In genomic region chr1:44730741-44731512, GRCh38 we compare ENCODE assay signal across 8 cellular contexts. TPM values are rescaled to one million over a fixed set of nuclear protein-coding genes. Genes with fewer than 3 reads are reported as not detected.
DNase-seq lines count a peak whose midpoint lies in the region; ATAC-seq and TF ChIP-seq lines count a peak whose summit lies in the region.

RNU5D-1 (minus strand) TSS chr1:44731170.

- DNase-seq in DMS53 treated with DMSO at 0.1 percent for 48 hours (lab: John Stamatoyannopoulos, UW; ENCODE audit: unreplicated experiment) (peak; percentile 97), OCI-M2 (lab: John Stamatoyannopoulos, UW; ENCODE audit: unreplicated experiment) (peak; percentile 95), esophagus muscularis mucosa (ENCODE audit: extremely low spot score) (peak; percentile 98), myocyte (ENCODE audit: low read depth) (peak; percentile 97)
- DNase-seq in Jurkat, Clone E6-1 (ENCODE audit: low read depth, low spot score) = peak; percentile 98
- peak; percentile 91 for DNase-seq in activated T-cell treated with anti-CD3 and anti-CD28 coated beads, Interleukin-2, amount 50 U/mL, for 1 hour
- peak; percentile 85 to 93 for DNase-seq in stimulated activated CD8-positive, alpha-beta memory T cell treated with anti-CD3 and anti-CD28 coated beads, Interleukin-7, amount 100 ng/mL, for 4 hours (ENCODE audit: low read depth in 2 of 2)

- intact Hi-C loops in esophagus muscularis mucosa (cut with DNase I) = loop anchor here (5.0 kb wide), 1 partner anchor 46 kb away; the partner anchor contains the start of gene RPS8

- no peaks in the 10 kb centered on the region for H3K36me3 ChIP-seq in esophagus muscularis mucosa

- peak; percentile 96 for TF ChIP-seq POLR2A in esophagus muscularis mucosa (IDR thresholded peaks at IDR 0.05; ENCODE audit: low read depth)

- H3K9me3 ChIP-seq in esophagus muscularis mucosa = no peaks in the 10 kb centered on the region

- peak within 1 kb of the TSS; percentile 78 to 84 (median 80) for H3K27ac ChIP-seq in esophagus muscularis mucosa (replicated peaks in 1 of 4)

- peak; percentile 58 for ATAC-seq in GM21717 (IDR thresholded peaks at IDR 0.05; ENCODE audit: unreplicated experiment)

- WGBS in esophagus muscularis mucosa = 4% methylated on average over 19 of the region's 19 CpGs

- TF ChIP-seq EP300 in esophagus muscularis mucosa (IDR thresholded peaks at IDR 0.05) = no peak

- peak within 1 kb of the TSS; percentile 40 for H3K4me3 ChIP-seq in Jurkat, Clone E6-1 (ENCODE audit: low read length)
- H3K4me3 ChIP-seq in esophagus muscularis mucosa = peak within 1 kb of the TSS; percentile 19 to 34 (median 32)

- peak; percentile 68 to 86 (median 85) for TF ChIP-seq CTCF in esophagus muscularis mucosa (IDR thresholded peaks at IDR 0.05)

- H3K4me1 ChIP-seq in esophagus muscularis mucosa = peaks cover 0 to 25% (median 15%) of the 10 kb centered on the region in 4 donors

- H3K27me3 ChIP-seq in esophagus muscularis mucosa = no peaks in the 10 kb centered on the region

RNA-seq across cellular contexts. Expression of gene RNU5D-1, which starts in this region (rescaled TPM):
- not detected for polyA plus RNA-seq in Jurkat, Clone E6-1 (2012; ENCODE audit: insufficient read depth, insufficient read length)
- total RNA-seq in esophagus muscularis mucosa (not detected), myocyte (not detected in 2 replicates)
- polyA plus RNA-seq in myocyte (2012) = not detected

Comparison
In these comparisons a context has a peak if more than half of its experiments do, and no peak if none do; other contexts are left out.
1. Peak in every context shown above with its lines: DNase-seq, ATAC-seq, H3K4me3 ChIP-seq and H3K27ac ChIP-seq.
2. Peak in DNase-seq, H3K4me3 ChIP-seq and H3K27ac ChIP-seq in esophagus muscularis mucosa; RNA of the gene not detected or under 1 TPM.
3. Peak in DNase-seq in myocyte; RNA of the gene not detected or under 1 TPM.